ENCODE assay signal across 28 cellular contexts in genomic region chr11:86917577-86917976, GRCh38. TPM values are rescaled to one million over a fixed set of nuclear protein-coding genes. Genes with fewer than 3 reads are reported as not detected.
DNase-seq lines count a peak whose midpoint lies in the region; ATAC-seq, FAIRE-seq and TF ChIP-seq lines count a peak whose summit lies in the region.
"Had no signal": no experiment of that assay in that cellular context is flagged by ENCODE, and none has a peak within 500 bp of the region (broad histone marks: within the 10 kb centered on the region; RNA-seq: fewer than 3 reads in every experiment).

No MANE protein-coding gene starts in this region.

- FAIRE-seq in keratinocyte (lab: Jason Lieb, UNC): peak; percentile 34
- FAIRE-seq: D721Med had no signal

- H3K4me1 ChIP-seq in heart left ventricle: peaks cover 0 to 53% (median 25%) of the 10 kb centered on the region in 12 donors
- H3K4me1 ChIP-seq in ascending aorta: peaks cover 8 to 56% of the 10 kb centered on the region in 2 donors
- peaks cover 11% of the 10 kb centered on the region for H3K4me1 ChIP-seq in keratinocyte (ENCODE audit: control insufficient read depth, extremely low read depth, insufficient read depth, low read length)
- H3K4me1 ChIP-seq in tibial nerve: peaks cover 0 to 54% (median 7%) of the 10 kb centered on the region in 4 donors

- H3K4me2 ChIP-seq in keratinocyte (ENCODE audit: control insufficient read depth, extremely low read depth, insufficient read depth, low read depth, low read length): no peak overlapping the region

- TF ChIP-seq EP300 in tibial nerve (IDR thresholded peaks at IDR 0.05): no peak

- whole genome bisulfite sequencing in heart left ventricle, 4 donors: 85 to 89% (median 87%) methylated on average over 2 of the region's 2 CpGs
- WGBS in tibial nerve, 2 donors: 69 to 85% methylated on average over 2 of the region's 2 CpGs

- H3K36me3 ChIP-seq in heart left ventricle: peaks cover 0 to 15% (median 0%) of the 10 kb centered on the region in 9 donors
- no peaks in the 10 kb centered on the region for H3K36me3 ChIP-seq in ascending aorta
- H3K36me3 ChIP-seq in keratinocyte (ENCODE audit: control insufficient read depth in 2 of 2, extremely low read depth in 1 of 2, insufficient read depth in 2 of 2, low read length in 2 of 2): no peaks in the 10 kb centered on the region
- H3K36me3 ChIP-seq in tibial nerve: peaks cover 0 to 4% (median 0%) of the 10 kb centered on the region in 3 donors
- H3K36me3 ChIP-seq: esophagus squamous epithelium had no signal

- TF ChIP-seq POLR2A in heart left ventricle (IDR thresholded peaks at IDR 0.05) (no peak), tibial nerve (IDR thresholded peaks at IDR 0.05) (no peak)

- H3K79me2 ChIP-seq in keratinocyte (ENCODE audit: control insufficient read depth, insufficient read depth, low read length): no peaks in the 10 kb centered on the region

- no peak for DNase-seq in heart left ventricle
- no peak for DNase-seq in Right ventricle myocardium inferior (ENCODE audit: missing footprints)
- no peak for DNase-seq in ascending aorta (ENCODE audit: low spot score in 2 of 2)
- no peak for DNase-seq in keratinocyte (ENCODE audit: low read depth, low spot score)
- no peak for DNase-seq in tibial nerve (ENCODE audit: low spot score in 2 of 2)
- DNase-seq in Kasumi-1 (lab: John Stamatoyannopoulos, UW): no peak
- no peak for DNase-seq in activated gamma-delta T cell treated with Interleukin-2 at 50 U/mL for 16 hours
- DNase-seq: 8988T; activated CD4-positive, alpha-beta memory T cell treated with anti-CD3 and anti-CD28 coated beads for 36 hours; activated CD4-positive, alpha-beta T cell treated with anti-CD3 and anti-CD28 coated beads for 1 hour; activated CD8-positive, alpha-beta memory T cell treated with anti-CD3 and anti-CD28 coated beads, Interleukin-2, amount 50 U/mL, for 4 hours; activated naive CD4-positive, alpha-beta T cell treated with anti-CD3 and anti-CD28 coated beads, Interleukin-2, amount 10 ng/mL, durations not matched to agents 7 days and 5 days; central memory CD4-positive, alpha-beta T cell; dermis blood vessel endothelial cell; esophagus squamous epithelium; foreskin melanocyte; KBM-7; mucosa of descending colon; NCI-H1930; NCI-H2171 treated with DMSO at 0.1 percent for 48 hours; NCI-H510A; nephron progenitor cell; substantia nigra; SW 1271 had no signal

- H3K27me3 ChIP-seq in heart left ventricle (no peaks in the 10 kb centered on the region), ascending aorta (no peaks in the 10 kb centered on the region), keratinocyte (ENCODE audit: control insufficient read depth, extremely low read depth, insufficient read depth, low read length) (no peaks in the 10 kb centered on the region), tibial nerve (no peaks in the 10 kb centered on the region)
- H3K27me3 ChIP-seq: esophagus squamous epithelium had no signal

- dilution Hi-C loops in keratinocyte (cut with MboI; ENCODE audit: extremely low pct_ligation_motif_present, low sequenced_read_pairs): no loop called here

- H3K9me3 ChIP-seq in heart left ventricle (peaks cover 0 to 1% (median 0%) of the 10 kb centered on the region in 12 donors), ascending aorta (no peaks in the 10 kb centered on the region), keratinocyte (ENCODE audit: control insufficient read depth, low read depth, low read length) (no peaks in the 10 kb centered on the region), tibial nerve (no peaks in the 10 kb centered on the region)
- H3K9me3 ChIP-seq: esophagus squamous epithelium, mucosa of descending colon had no signal

- no peak overlapping the region for H3K4me3 ChIP-seq in heart left ventricle
- no peak overlapping the region for H3K4me3 ChIP-seq in ascending aorta
- no peak overlapping the region for H3K4me3 ChIP-seq in keratinocyte (ENCODE audit: control insufficient read depth in 2 of 3, extremely low read depth in 1 of 3, insufficient read depth in 2 of 3, low read depth in 1 of 3, low read length in 3 of 3)
- H3K4me3 ChIP-seq in tibial nerve: no peak overlapping the region
- H3K4me3 ChIP-seq: esophagus squamous epithelium, lung, mucosa of descending colon had no signal

- ATAC-seq in heart left ventricle: no peak
- no peak for ATAC-seq in Right ventricle myocardium inferior
- ATAC-seq in GM21717 (IDR thresholded peaks at IDR 0.05; ENCODE audit: unreplicated experiment): no peak
- ATAC-seq: mucosa of descending colon; stimulated activated memory B cell treated with anti-CD40 and anti-IgM and Interleukin-4, amounts not matched to agents 10 μg/mL and 1 μg/mL and 100 μg/mL, for 72 hours had no signal

- intact Hi-C loops in heart left ventricle (cut with DNase I): loop anchor here in 6 of 10 donors (2.0 to 10.0 kb wide), 4 partner anchors 47 to 463 kb away; no protein-coding TSS in a partner anchor
- intact Hi-C loops in Right ventricle myocardium inferior (cut with DNase I): loop anchor here (10.0 kb wide), 1 partner anchor 313 kb away; no protein-coding TSS in a partner anchor
- intact Hi-C loops in ascending aorta (cut with DNase I): loop anchor here (5.0 kb wide), 3 partner anchors 100 to 460 kb away; no protein-coding TSS in a partner anchor

- no peak overlapping the region for H3K9ac ChIP-seq in keratinocyte (ENCODE audit: control insufficient read depth, extremely low read depth, insufficient read depth, low read length)

- peak overlapping the region in 8 of 12 donors; percentile 6 to 90 (median 83) for H3K27ac ChIP-seq in heart left ventricle
- peak overlapping the region; percentile 85 to 89 for H3K27ac ChIP-seq in ascending aorta
- H3K27ac ChIP-seq in keratinocyte (ENCODE audit: control insufficient read depth, insufficient read depth, low read length): no peak overlapping the region
- peak overlapping the region in 3 of 4 donors; percentile 2 to 79 (median 71) for H3K27ac ChIP-seq in tibial nerve

- no peaks in the 10 kb centered on the region for H4K20me1 ChIP-seq in keratinocyte (ENCODE audit: control insufficient read depth, extremely low read depth, insufficient read depth, low read length)

- H2AFZ ChIP-seq in keratinocyte (ENCODE audit: control insufficient read depth, low read length): no peak overlapping the region

- no peak for TF ChIP-seq CTCF in heart left ventricle (IDR thresholded peaks at IDR 0.05)
- TF ChIP-seq CTCF in ascending aorta (IDR thresholded peaks at IDR 0.05): no peak
- no peak for TF ChIP-seq CTCF in keratinocyte (optimal IDR thresholded peaks at IDR 0.05 in 1 of 3, IDR thresholded peaks at IDR 0.05 in 1 of 3, conservative IDR thresholded peaks at IDR 0.05 in 1 of 3; ENCODE audit: extremely low read depth in 1 of 3, insufficient read depth in 2 of 3, low read length in 3 of 3)
- TF ChIP-seq CTCF in tibial nerve (IDR thresholded peaks at IDR 0.05): no peak

- no peaks in the 10 kb centered on the region for H3K9me1 ChIP-seq in keratinocyte (ENCODE audit: control insufficient read depth, extremely low read depth, insufficient read depth, low read length)

RNA-seq across cellular contexts. Expression of gene FZD4, which starts 37.6 kb away (rescaled TPM):
- total RNA-seq in heart left ventricle: 10 to 100 TPM; 16.7 to 39.6 (median 22.1) TPM
- 10 to 100 TPM; 11.6 to 16.5 TPM for polyA plus RNA-seq in heart left ventricle
- 31.3 TPM for total RNA-seq in Right ventricle myocardium inferior
- total RNA-seq in ascending aorta: 124 TPM
- 0.51 to 0.56 TPM (median 0.53 TPM) in 3 replicates for polyA plus RNA-seq in keratinocyte
- polyA plus RNA-seq in keratinocyte (2011; ENCODE audit: low read depth): 0.12 TPM
- 0.13 and 0.29 TPM in 2 replicates for polyA plus RNA-seq in keratinocyte (2011; cell fraction: cytosol; rRNA removed)
- 0.90 and 0.92 TPM in 2 replicates for polyA plus RNA-seq in keratinocyte (2011; cell fraction: nucleus; rRNA removed)
- polyA plus RNA-seq in keratinocyte (2012; ENCODE audit: low replicate concordance): 0.44 and 0.54 TPM in 2 replicates
- 0.75 to 1.2 TPM (median 0.99 TPM) in 3 replicates for polyA minus RNA-seq in keratinocyte
- polyA minus RNA-seq in keratinocyte (2011; cell fraction: cytosol; rRNA and poly(A)+ RNA removed): 0.96 TPM
- polyA minus RNA-seq in keratinocyte (2011; cell fraction: nucleus; rRNA and poly(A)+ RNA removed): 0.95 and 1.2 TPM in 2 replicates
- 100 to 1,000 TPM in 1 of 4 donors, 10 to 100 TPM in 3; 66.8 to 106 (median 80.4) TPM for total RNA-seq in tibial nerve
